In genomic region chr3:141646760-141647561, GRCh38 we compare ENCODE assay signal across 8 cellular contexts.
DNase-seq lines count a peak whose midpoint lies in the region; ATAC-seq, FAIRE-seq and TF ChIP-seq lines count a peak whose summit lies in the region.

No MANE protein-coding gene starts in this region.

- no peak for TF ChIP-seq CTCF in NB4 (IDR thresholded peaks at IDR 0.05; ENCODE audit: low read depth, low read length)

- DNase-seq in DMS153 (lab: John Stamatoyannopoulos, UW) (peak; percentile 75), NB4 (ENCODE audit: low read depth) (peak; percentile 83), SW480 (ENCODE audit: low spot score) (peak; percentile 78), inferior parietal cortex (ENCODE audit: extremely low spot score) (peak; percentile 17), GM12892 (ENCODE audit: insufficient read length) (no peak)

- no peak overlapping the region for H3K4me3 ChIP-seq in NB4 (ENCODE audit: low read depth, low read length)

- ATAC-seq in HG02610 (IDR thresholded peaks at IDR 0.05; ENCODE audit: unreplicated experiment) (no peak), GM18505 (IDR thresholded peaks at IDR 0.05; ENCODE audit: unreplicated experiment) (no peak), GM19023 (IDR thresholded peaks at IDR 0.05; ENCODE audit: unreplicated experiment) (no peak)

- TF ChIP-seq POLR2A in NB4 (IDR thresholded peaks at IDR 0.05; ENCODE audit: extremely low read depth, insufficient read length) (no peak), GM12892 (IDR thresholded peaks at IDR 0.05; ENCODE audit: low read depth, low read length) (no peak), GM18505 (IDR thresholded peaks at IDR 0.05; ENCODE audit: borderline replicate concordance, extremely low read depth, insufficient read depth, insufficient read length) (no peak)

- no peak for FAIRE-seq in GM12892 (lab: Jason Lieb, UNC)
